In genomic region chr7:44583145-44583544, GRCh38 we compare ENCODE assay signal across 8 cellular contexts. TPM values are rescaled to one million over a fixed set of nuclear protein-coding genes. Genes with fewer than 3 reads are reported as not detected.
DNase-seq lines count a peak whose midpoint lies in the region; ATAC-seq and TF ChIP-seq lines count a peak whose summit lies in the region.

No MANE protein-coding gene starts in this region.

- no peak for TF ChIP-seq EP300 in gastroesophageal sphincter (IDR thresholded peaks at IDR 0.05)

- H3K27ac Mint-ChIP-seq in H9 = peak overlapping the region in 2 of 3 experiments; percentile 97; a peak in 3 of 7 replicates
- H3K27ac Mint-ChIP-seq in activated CD4-positive, alpha-beta memory T cell treated with anti-CD3 and anti-CD28 coated beads for 36 hours = peak overlapping the region; percentile 91

- H3K36me3 ChIP-seq in gastroesophageal sphincter (peaks cover 0 to 30% of the 10 kb centered on the region in 2 donors), skeletal muscle satellite cell (ENCODE audit: insufficient read depth, low read length) (peaks cover 20% of the 10 kb centered on the region)

- H3K27ac ChIP-seq in H9 (ENCODE audit: insufficient read length, low read depth, low read length) (no peak overlapping the region), gastroesophageal sphincter (peak overlapping the region; percentile 75 to 100 (median 93))

- POLR2A ChIA-PET in activated CD4-positive, alpha-beta memory T cell treated with anti-CD3 and anti-CD28 coated beads for 36 hours (lab: Charles Lee) = interaction anchor here (0.8 to 2.9 kb wide), 9 partner anchors 10 to 418 kb away, joined by 3 to 27 read pairs (median 7); partner anchors contain the start of genes DDX56, H2AZ2, OGDH and PURB

- no peak overlapping the region for H2BK15ac ChIP-seq in H9 (ENCODE audit: low read depth, low read length)

- no peak for TF ChIP-seq POLR2A in gastroesophageal sphincter (IDR thresholded peaks at IDR 0.05)

- no peak overlapping the region for H2AK5ac ChIP-seq in H9 (ENCODE audit: insufficient read length, low read length)

- H3K79me2 ChIP-seq in H9 (ENCODE audit: insufficient read depth, low read length) = peaks cover 2% of the 10 kb centered on the region; the same call in 1 of the 2 replicates

- H4K20me1 ChIP-seq in H9 (ENCODE audit: control insufficient read depth, insufficient read depth, insufficient read length) = no peaks in the 10 kb centered on the region

- H3K9me3 ChIP-seq in H9 (ENCODE audit: control insufficient read depth, low read depth, low read length) = no peaks in the 10 kb centered on the region
- no peaks in the 10 kb centered on the region for H3K9me3 ChIP-seq in gastroesophageal sphincter
- no peaks in the 10 kb centered on the region for H3K9me3 ChIP-seq in skeletal muscle satellite cell (replicated peaks; ENCODE audit: low read length)

- H3K4me3 Mint-ChIP-seq in H9 = peak overlapping the region; percentile 83 to 91
- H3K4me3 Mint-ChIP-seq in activated CD4-positive, alpha-beta memory T cell treated with anti-CD3 and anti-CD28 coated beads for 36 hours = peak overlapping the region; percentile 91

- TF ChIP-seq CTCF in H9 (conservative IDR thresholded peaks at IDR 0.05) = no peak
- TF ChIP-seq CTCF in gastroesophageal sphincter (IDR thresholded peaks at IDR 0.05) = no peak

- H3K4me3 ChIP-seq in gastroesophageal sphincter (peak overlapping the region; percentile 31 to 81), skeletal muscle satellite cell (ENCODE audit: low read length) (peak overlapping the region; percentile 88)

- no peak overlapping the region for H3K4ac ChIP-seq in H9 (ENCODE audit: low read depth, low read length)

- H3K23ac ChIP-seq in H9 (ENCODE audit: insufficient read length, low read depth, low read length) = no peak overlapping the region

- no peaks in the 10 kb centered on the region for H3K9me3 Mint-ChIP-seq in H9
- no peaks in the 10 kb centered on the region for H3K9me3 Mint-ChIP-seq in activated CD4-positive, alpha-beta memory T cell treated with anti-CD3 and anti-CD28 coated beads for 36 hours

- CTCF ChIA-PET in activated CD4-positive, alpha-beta memory T cell treated with anti-CD3 and anti-CD28 coated beads for 36 hours (lab: Charles Lee) = interaction anchor here (0.7 to 3.0 kb wide), 2 partner anchors 18 to 338 kb away, joined by 3 to 17 read pairs; no protein-coding TSS in a partner anchor

- H2BK20ac ChIP-seq in H9 (ENCODE audit: low read depth, low read length, poor library complexity, severe bottlenecking) = no peak overlapping the region

- H4K5ac ChIP-seq in H9 (ENCODE audit: insufficient read length, low read depth, low read length) = no peak overlapping the region

- H3K27me3 Mint-ChIP-seq in H9 (ENCODE audit: low read depth) = no peaks in the 10 kb centered on the region; the same call in none of the 2 replicates
- peaks cover 3% of the 10 kb centered on the region for H3K27me3 Mint-ChIP-seq in activated CD4-positive, alpha-beta memory T cell treated with anti-CD3 and anti-CD28 coated beads for 36 hours

- H3T11ph ChIP-seq in H9 (ENCODE audit: low read length) = no peak overlapping the region

- DNase-seq in H9 = no peak
- DNase-seq in activated CD4-positive, alpha-beta memory T cell treated with anti-CD3 and anti-CD28 coated beads for 36 hours = no peak
- DNase-seq in Kasumi-1 (lab: John Stamatoyannopoulos, UW) = no peak
- no peak for DNase-seq in NCI-H1694 (lab: John Stamatoyannopoulos, UW)

- H3K9ac ChIP-seq in H9 (ENCODE audit: extremely low read depth, insufficient read length, low read length) = no peak overlapping the region
- peak overlapping the region; percentile 94 for H3K9ac ChIP-seq in skeletal muscle satellite cell (ENCODE audit: low read depth, low read length)

- no peak overlapping the region for H2BK12ac ChIP-seq in H9 (ENCODE audit: insufficient read length, low read depth, low read length)

- peaks cover 4% of the 10 kb centered on the region; the same call in 1 of the 2 replicates for H3K4me1 ChIP-seq in H9 (ENCODE audit: insufficient read depth, low read length)
- H3K4me1 ChIP-seq in gastroesophageal sphincter = peaks cover 0 to 36% (median 8%) of the 10 kb centered on the region in 3 donors
- peaks cover 11% of the 10 kb centered on the region for H3K4me1 ChIP-seq in skeletal muscle satellite cell (ENCODE audit: control insufficient read depth, insufficient read depth, low read length)

- ATAC-seq in gastroesophageal sphincter = no peak
- no peak for ATAC-seq in HG03520 (IDR thresholded peaks at IDR 0.05; ENCODE audit: unreplicated experiment)
- ATAC-seq in GM18519 (IDR thresholded peaks at IDR 0.05; ENCODE audit: low FRiP score, unreplicated experiment) = no peak

- no peak overlapping the region for H4K91ac ChIP-seq in H9 (ENCODE audit: insufficient read length, low read depth, low read length)

- no peak overlapping the region for H2BK120ac ChIP-seq in H9 (ENCODE audit: low read depth, low read length, poor library complexity, severe bottlenecking)

- peak overlapping the region; percentile 59 for H3K4me2 ChIP-seq in H9 (ENCODE audit: insufficient read depth, insufficient read length, low read length)
- peak overlapping the region; percentile 96 for H3K4me2 ChIP-seq in skeletal muscle satellite cell (ENCODE audit: low read length)

- WGBS in H9 (ENCODE audit: extremely low coverage, insufficient read length, low lambda C conversion rate) = no CpG with 5 or more reads among the region's 12 CpGs
- 90 to 93% methylated on average over 5 to 12 of the region's 12 CpGs for WGBS in gastroesophageal sphincter (ENCODE audit: low coverage in 1 of 2), 2 donors

- no peaks in the 10 kb centered on the region for H3K79me1 ChIP-seq in H9 (ENCODE audit: insufficient read depth, low read depth, low read length, poor library complexity, severe bottlenecking)

- H3K4me1 Mint-ChIP-seq in H9 = peaks cover 9 to 13% of the 10 kb centered on the region in 2 experiments
- H3K4me1 Mint-ChIP-seq in activated CD4-positive, alpha-beta memory T cell treated with anti-CD3 and anti-CD28 coated beads for 36 hours (ENCODE audit: low read depth) = peaks cover 33% of the 10 kb centered on the region

- no peak overlapping the region for H2BK5ac ChIP-seq in H9 (ENCODE audit: insufficient read length, low read length)

- no peak overlapping the region for H3K14ac ChIP-seq in H9 (ENCODE audit: insufficient read depth, low read length)

- H2AFZ ChIP-seq in H9 (ENCODE audit: low read length) = no peak overlapping the region

- intact Hi-C loops in activated CD4-positive, alpha-beta memory T cell treated with anti-CD3 and anti-CD28 coated beads for 36 hours (cut with micrococcal nuclease) = loop anchor here (2.0 kb wide), 3 partner anchors 214 to 528 kb away; partner anchors contain the start of genes PPIA, PURB and TBRG4

- H3K56ac ChIP-seq in H9 (ENCODE audit: insufficient read length, low read depth, low read length) = no peak overlapping the region

- H3K18ac ChIP-seq in H9 (ENCODE audit: insufficient read length, low read depth, low read length) = no peak overlapping the region

- peaks cover 18 to 27% (median 27%) of the 10 kb centered on the region in 3 experiments; a peak in 6 of 7 replicates for H3K36me3 Mint-ChIP-seq in H9 (ENCODE audit: insufficient read depth in 1 of 3, low read depth in 3 of 3)
- H3K36me3 Mint-ChIP-seq in activated CD4-positive, alpha-beta memory T cell treated with anti-CD3 and anti-CD28 coated beads for 36 hours = peaks cover 33% of the 10 kb centered on the region

- no peak overlapping the region for H4K8ac ChIP-seq in H9 (replicated peaks; ENCODE audit: insufficient read length, low read depth, low read length)

- no peaks in the 10 kb centered on the region for H3K27me3 ChIP-seq in H9 (ENCODE audit: insufficient read depth, low read length)
- no peaks in the 10 kb centered on the region for H3K27me3 ChIP-seq in gastroesophageal sphincter
- no peaks in the 10 kb centered on the region for H3K27me3 ChIP-seq in skeletal muscle satellite cell (ENCODE audit: control insufficient read depth, insufficient read depth, low read length)

- H3K23me2 ChIP-seq in H9 (ENCODE audit: insufficient read length, low read depth, low read length, poor library complexity, severe bottlenecking) = peaks cover 6% of the 10 kb centered on the region

RNA-seq across cellular contexts. Expression of gene TMED4, which starts 1.1 kb away (rescaled TPM):
- 60.3 and 62.4 TPM in 2 replicates for total RNA-seq in H9 (2021)
- 10 to 100 TPM; 74.8 to 79.1 TPM for total RNA-seq in activated CD4-positive, alpha-beta memory T cell treated with anti-CD3 and anti-CD28 coated beads for 36 hours
- total RNA-seq in gastroesophageal sphincter = 100 to 1,000 TPM; 124 to 193 (median 160) TPM
- 60.9 and 71.7 TPM in 2 replicates for total RNA-seq in skeletal muscle satellite cell (2012; rRNA removed)

RNA-seq across cellular contexts. Expression of gene DDX56, which starts 9.4 kb away (rescaled TPM):
- total RNA-seq in H9 (2021) (113 and 120 TPM in 2 replicates), gastroesophageal sphincter (10 to 100 TPM; 34.2 to 46.4 (median 41.4) TPM)
- total RNA-seq in activated CD4-positive, alpha-beta memory T cell treated with anti-CD3 and anti-CD28 coated beads for 36 hours = 10 to 100 TPM; 84.0 to 87.0 TPM
- total RNA-seq in skeletal muscle satellite cell (2012; rRNA removed) = 53.5 and 64.9 TPM in 2 replicates

RNA-seq across cellular contexts. Expression of gene OGDH, which starts 23.3 kb away (rescaled TPM):
- total RNA-seq in H9 (2021) (75.3 and 77.3 TPM in 2 replicates), gastroesophageal sphincter (100 to 1,000 TPM; 112 to 222 (median 137) TPM)
- total RNA-seq in activated CD4-positive, alpha-beta memory T cell treated with anti-CD3 and anti-CD28 coated beads for 36 hours = 100 to 1,000 TPM; 103 to 105 TPM
- 75.8 and 79.1 TPM in 2 replicates for total RNA-seq in skeletal muscle satellite cell (2012; rRNA removed)

RNA-seq across cellular contexts. Expression of gene NPC1L1, which starts 42.0 kb away (rescaled TPM):
- total RNA-seq in H9 (2021) (0.07 and 0.11 TPM in 2 replicates), gastroesophageal sphincter (under 1 TPM in 3 of 4 donors, not detected in 1; 0.08 to 0.27 (median 0.16) TPM)
- under 1 TPM in 1 of 2 experiments, not detected in 1; 0.07 TPM for total RNA-seq in activated CD4-positive, alpha-beta memory T cell treated with anti-CD3 and anti-CD28 coated beads for 36 hours
- under 0.01 TPM in 1 of 2 replicates, not detected in the other for total RNA-seq in skeletal muscle satellite cell (2012; rRNA removed)
